8 cellular contexts compared by ENCODE assay signal in the genomic region with DNA sequence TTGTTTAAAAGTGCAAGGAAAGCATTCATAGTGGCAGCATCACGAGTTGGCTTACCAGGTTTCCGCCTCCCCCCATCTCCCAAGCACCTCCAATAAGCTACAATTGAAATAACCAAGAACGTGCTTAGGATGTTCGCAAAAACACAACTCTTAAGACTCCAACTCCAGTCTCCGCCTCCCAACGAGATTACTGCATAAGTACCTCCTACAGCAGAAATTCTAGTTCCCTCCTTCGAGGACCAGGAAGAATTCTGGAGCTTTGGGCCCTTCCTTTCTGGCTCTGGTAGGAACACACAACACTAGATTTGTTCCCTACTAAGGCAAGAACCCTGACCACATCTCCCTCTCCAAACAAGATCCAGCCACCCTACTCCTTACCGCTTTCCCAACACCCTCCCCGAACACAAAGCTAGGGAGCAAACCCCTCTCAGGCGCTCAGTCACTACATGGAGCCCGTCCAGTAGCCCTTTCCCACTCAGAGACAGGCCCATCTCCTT. TPM values are rescaled to one million over a fixed set of nuclear protein-coding genes. Genes with fewer than 3 reads are reported as not detected.
A peak's percentile ranks its signal among the peaks of the same experiment; 100 is the strongest.
DNase-seq lines count a peak whose midpoint lies in the region; ATAC-seq and TF ChIP-seq lines count a peak whose summit lies in the region.

No MANE protein-coding gene starts in this region.

- H3K9ac ChIP-seq in HCT116 (ENCODE audit: low read length) (peak overlapping the region; percentile 92), skeletal muscle satellite cell (ENCODE audit: low read depth, low read length) (peak overlapping the region; percentile 100)

- TF ChIP-seq CTCF in AG10803 (conservative IDR thresholded peaks at IDR 0.05; ENCODE audit: low read length), result no peak
- no peak for TF ChIP-seq CTCF in HCT116 (IDR thresholded peaks at IDR 0.05 in 2 of 3, conservative IDR thresholded peaks at IDR 0.05 in 1 of 3; ENCODE audit: borderline replicate concordance in 1 of 3, insufficient read depth in 1 of 3, low read depth in 2 of 3, low read length in 2 of 3)
- TF ChIP-seq CTCF in ascending aorta (IDR thresholded peaks at IDR 0.05), result no peak

- H3K79me2 ChIP-seq in HCT116 (ENCODE audit: insufficient read depth, low read length), result peaks cover 68% of the 10 kb centered on the region

- intact Hi-C loops in HCT116 (cut with micrococcal nuclease), result loop anchor here (5.0 to 10.0 kb wide), 3 partner anchors 197 to 490 kb away; a partner anchor contains a TSS
- intact Hi-C loops in ascending aorta (cut with DNase I), result loop anchor here (1.0 to 10.0 kb wide), 7 partner anchors 52 to 852 kb away; a partner anchor contains a TSS

- H3K9me2 ChIP-seq in HCT116 (ENCODE audit: insufficient read depth), result no peaks in the 10 kb centered on the region

- CTCF ChIA-PET in HCT116 (lab: Charles Lee), result interaction anchor here (1.4 kb wide), 1 partner anchor 216 kb away, joined by 5 read pairs; no protein-coding TSS in a partner anchor

- POLR2A ChIA-PET in HCT116 (lab: Charles Lee), result interaction anchor here (0.9 to 2.3 kb wide), 5 partner anchors 11 to 75 kb away, joined by 3 to 10 read pairs (median 5); a partner anchor contains a TSS

- H3K27ac ChIP-seq in HCT116 (ENCODE audit: low read depth, low read length) (peak overlapping the region; percentile 90), ascending aorta (peak overlapping the region; percentile 95 to 99), iPS DF 6.9 (ENCODE audit: low read length) (no peak overlapping the region)

- H3K27me3 ChIP-seq in HCT116 (ENCODE audit: insufficient read depth, low read length) (no peaks in the 10 kb centered on the region), ascending aorta (no peaks in the 10 kb centered on the region), iPS DF 6.9 (ENCODE audit: control insufficient read depth, insufficient read depth, low read length) (no peaks in the 10 kb centered on the region), skeletal muscle satellite cell (ENCODE audit: control insufficient read depth, insufficient read depth, low read length) (no peaks in the 10 kb centered on the region)

- H3K36me3 ChIP-seq in HCT116 (ENCODE audit: control insufficient read depth in 1 of 2, insufficient read depth in 2 of 2, low read length in 2 of 2), result no peaks in the 10 kb centered on the region
- H3K36me3 ChIP-seq in ascending aorta, result no peaks in the 10 kb centered on the region
- no peaks in the 10 kb centered on the region for H3K36me3 ChIP-seq in iPS DF 6.9 (ENCODE audit: control insufficient read depth, insufficient read depth, low read length)
- H3K36me3 ChIP-seq in skeletal muscle satellite cell (ENCODE audit: insufficient read depth, low read length), result no peaks in the 10 kb centered on the region

- no peak for TF ChIP-seq RAD21 in HCT116 (IDR thresholded peaks at IDR 0.05; ENCODE audit: low read depth)

- TF ChIP-seq POLR2A in HCT116 (IDR thresholded peaks at IDR 0.05; ENCODE audit: borderline replicate concordance, extremely low read depth, insufficient read depth, insufficient read length), result no peak

- RAD21 ChIA-PET in HCT116 (lab: Charles Lee; ENCODE audit: low non-redundant PET in 1 of 2, low total read pairs in 2 of 2, uncharacterized antibody in 2 of 2, unreplicated experiment in 2 of 2), result no interaction called here

- H3K9me3 ChIP-seq in HCT116 (ENCODE audit: control insufficient read depth in 1 of 2, insufficient read depth in 1 of 2, low read depth in 1 of 2, low read length in 2 of 2), result no peaks in the 10 kb centered on the region
- no peaks in the 10 kb centered on the region for H3K9me3 ChIP-seq in ascending aorta
- H3K9me3 ChIP-seq in iPS DF 6.9 (ENCODE audit: control insufficient read depth, insufficient read depth, low read length), result no peaks in the 10 kb centered on the region
- H3K9me3 ChIP-seq in skeletal muscle satellite cell (replicated peaks; ENCODE audit: low read length), result no peaks in the 10 kb centered on the region

- WGBS in iPS DF 6.9 (ENCODE audit: insufficient coverage, insufficient read length), result no CpG with 5 or more reads among the region's 11 CpGs

- H3K4me2 ChIP-seq in HCT116 (ENCODE audit: low read length), result peak overlapping the region; percentile 89
- H3K4me2 ChIP-seq in skeletal muscle satellite cell (ENCODE audit: low read length), result peak overlapping the region; percentile 92

- H3K4me1 ChIP-seq in HCT116 (ENCODE audit: control insufficient read depth in 1 of 2, insufficient read depth in 2 of 2, low read length in 2 of 2), result peaks cover 36 to 65% of the 10 kb centered on the region in 2 experiments
- peaks cover 15 to 50% of the 10 kb centered on the region in 2 donors for H3K4me1 ChIP-seq in ascending aorta
- no peaks in the 10 kb centered on the region for H3K4me1 ChIP-seq in iPS DF 6.9 (ENCODE audit: control insufficient read depth, insufficient read depth, low read length)
- H3K4me1 ChIP-seq in skeletal muscle satellite cell (ENCODE audit: control insufficient read depth, insufficient read depth, low read length), result peaks cover 39% of the 10 kb centered on the region

- H3K4me3 ChIP-seq in AG10803 (ENCODE audit: low read length), result peak overlapping the region; percentile 93
- H3K4me3 ChIP-seq in HCT116 (replicated peaks in 1 of 2; ENCODE audit: low read depth in 1 of 2, low read length in 2 of 2), result peak overlapping the region; percentile 84 to 91
- peak overlapping the region; percentile 66 to 92 for H3K4me3 ChIP-seq in ascending aorta
- H3K4me3 ChIP-seq in iPS DF 6.9 (ENCODE audit: low read length), result peak overlapping the region; percentile 73; the same call in 1 of the 2 replicates
- H3K4me3 ChIP-seq in skeletal muscle satellite cell (ENCODE audit: low read length), result peak overlapping the region; percentile 96

- ATAC-seq in HCT116 (no peak), HG03045 (IDR thresholded peaks at IDR 0.05; ENCODE audit: unreplicated experiment) (no peak), GM19467 (IDR thresholded peaks at IDR 0.05; ENCODE audit: unreplicated experiment) (no peak)

- peaks cover 14% of the 10 kb centered on the region; the same call in 1 of the 2 replicates for H4K20me1 ChIP-seq in HCT116 (ENCODE audit: insufficient read depth)

- BruUV-seq in HCT116 (replicated peaks; lab: Mats Ljungman, UMichigan), result no TSS peak

- H2AFZ ChIP-seq in HCT116 (ENCODE audit: low read depth, low read length, poor library complexity, severe bottlenecking), result no peak overlapping the region

- peak; percentile 86 for DNase-seq in AG10803 (ENCODE audit: low read depth)
- no peak for DNase-seq in HCT116 (ENCODE audit: low read depth, low spot score)
- peak; percentile 66 for DNase-seq in RPMI8226
- DNase-seq in ascending aorta (ENCODE audit: low spot score in 2 of 2), result peak in 1 of 2 donors; percentile 72
- DNase-seq in iPS DF 6.9 (ENCODE audit: low read depth, low spot score), result no peak

TF ChIP-seq in HCT116, 20 proteins besides CTCF, POLR2A, EP300 and RAD21:
- TF ChIP-seq, protein P1, sequence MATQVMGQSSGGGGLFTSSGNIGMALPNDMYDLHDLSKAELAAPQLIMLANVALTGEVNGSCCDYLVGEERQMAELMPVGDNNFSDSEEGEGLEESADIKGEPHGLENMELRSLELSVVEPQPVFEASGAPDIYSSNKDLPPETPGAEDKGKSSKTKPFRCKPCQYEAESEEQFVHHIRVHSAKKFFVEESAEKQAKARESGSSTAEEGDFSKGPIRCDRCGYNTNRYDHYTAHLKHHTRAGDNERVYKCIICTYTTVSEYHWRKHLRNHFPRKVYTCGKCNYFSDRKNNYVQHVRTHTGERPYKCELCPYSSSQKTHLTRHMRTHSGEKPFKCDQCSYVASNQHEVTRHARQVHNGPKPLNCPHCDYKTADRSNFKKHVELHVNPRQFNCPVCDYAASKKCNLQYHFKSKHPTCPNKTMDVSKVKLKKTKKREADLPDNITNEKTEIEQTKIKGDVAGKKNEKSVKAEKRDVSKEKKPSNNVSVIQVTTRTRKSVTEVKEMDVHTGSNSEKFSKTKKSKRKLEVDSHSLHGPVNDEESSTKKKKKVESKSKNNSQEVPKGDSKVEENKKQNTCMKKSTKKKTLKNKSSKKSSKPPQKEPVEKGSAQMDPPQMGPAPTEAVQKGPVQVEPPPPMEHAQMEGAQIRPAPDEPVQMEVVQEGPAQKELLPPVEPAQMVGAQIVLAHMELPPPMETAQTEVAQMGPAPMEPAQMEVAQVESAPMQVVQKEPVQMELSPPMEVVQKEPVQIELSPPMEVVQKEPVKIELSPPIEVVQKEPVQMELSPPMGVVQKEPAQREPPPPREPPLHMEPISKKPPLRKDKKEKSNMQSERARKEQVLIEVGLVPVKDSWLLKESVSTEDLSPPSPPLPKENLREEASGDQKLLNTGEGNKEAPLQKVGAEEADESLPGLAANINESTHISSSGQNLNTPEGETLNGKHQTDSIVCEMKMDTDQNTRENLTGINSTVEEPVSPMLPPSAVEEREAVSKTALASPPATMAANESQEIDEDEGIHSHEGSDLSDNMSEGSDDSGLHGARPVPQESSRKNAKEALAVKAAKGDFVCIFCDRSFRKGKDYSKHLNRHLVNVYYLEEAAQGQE (IDR thresholded peaks at IDR 0.05; ENCODE audit: low read depth), result no peak
TF ChIP-seq in HCT116: peak in this region for 0.

RNA-seq across cellular contexts. Expression of a gene that starts 0.7 kb away (rescaled TPM):
- 39.2 TPM for total RNA-seq in HCT116 (2021; ENCODE audit: unreplicated experiment)
- polyA plus RNA-seq in HCT116 (2012), result 27.1 and 37.8 TPM in 2 replicates
- total RNA-seq in ascending aorta, result 16.4 TPM
- 27.5 and 35.5 TPM in 2 replicates for total RNA-seq in skeletal muscle satellite cell (2012; rRNA removed)

Comparison
In these comparisons a context has a peak if more than half of its experiments do, and no peak if none do; other contexts are left out.
1. DNase-seq: peak in AG10803 (single experiment) and RPMI8226 (single experiment); none in HCT116 (single experiment) and iPS DF 6.9 (single experiment).
2. Peak in every context shown above with its lines, with median percentiles within 50 percentile points of each other: H3K4me3 ChIP-seq.